ENCODE assay signal across 8 cellular contexts in the genomic region with DNA sequence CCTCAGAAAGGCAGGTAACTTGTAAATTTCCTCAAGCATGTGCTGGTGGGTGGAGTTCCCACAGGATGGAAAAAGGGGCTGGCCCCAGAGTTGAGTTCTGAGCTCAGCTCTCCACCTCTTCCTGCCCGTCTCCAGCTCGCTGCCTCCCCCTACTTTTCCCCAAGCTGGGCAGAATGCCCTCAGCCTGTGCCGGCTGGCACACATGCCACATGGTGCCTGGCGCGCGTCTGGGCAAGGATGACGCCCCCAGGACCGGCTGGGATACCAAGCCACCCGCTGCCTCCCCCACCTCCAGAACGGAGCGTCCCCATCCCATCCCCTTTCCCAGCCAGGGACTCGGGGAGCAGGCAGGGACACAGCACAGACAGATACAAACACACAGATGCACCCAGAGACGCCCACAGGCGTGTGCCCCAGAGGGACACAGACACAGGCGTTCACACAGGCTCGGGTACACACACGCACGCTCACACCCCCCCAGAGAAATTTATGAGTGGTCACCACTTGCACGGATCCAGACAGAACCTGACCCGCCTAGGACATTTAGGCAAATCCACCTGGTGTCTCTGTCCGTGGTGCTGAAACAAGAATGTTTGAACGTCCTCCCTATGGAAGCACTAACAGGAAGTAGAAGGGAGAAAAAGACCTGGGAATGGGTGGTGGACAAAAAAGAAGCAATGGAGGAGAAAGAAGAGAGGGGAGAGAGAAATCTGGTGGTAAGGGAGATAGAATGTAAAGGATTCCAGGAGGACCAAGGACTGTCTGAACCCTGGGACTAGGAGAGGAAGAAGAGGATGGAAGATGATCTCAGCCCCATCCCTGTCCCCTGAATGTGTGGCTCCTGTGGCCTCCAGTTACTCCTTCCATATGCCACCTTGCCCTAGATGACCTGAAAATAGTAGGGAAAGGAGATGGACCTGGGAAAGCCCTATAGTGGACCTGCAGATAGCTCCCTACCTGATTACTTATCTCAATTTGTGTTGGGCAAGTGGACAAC. TPM values are rescaled to one million over a fixed set of nuclear protein-coding genes. Genes with fewer than 3 reads are reported as not detected.
A peak's percentile ranks its signal among the peaks of the same experiment; 100 is the strongest.
DNase-seq lines count a peak whose midpoint lies in the region; ATAC-seq and TF ChIP-seq lines count a peak whose summit lies in the region.

No MANE protein-coding gene starts in this region.

- intact Hi-C loops in lower lobe of right lung (cut with DNase I), result no loop called here
- intact Hi-C loops in ascending aorta (cut with DNase I), result no loop called here

- no peak overlapping the region for H3K27ac ChIP-seq in lower lobe of right lung
- H3K27ac ChIP-seq in ascending aorta, result no peak overlapping the region

- H3K27me3 ChIP-seq in lower lobe of right lung (ENCODE audit: low read depth), result peaks cover 35% of the 10 kb centered on the region
- H3K27me3 ChIP-seq in ascending aorta, result peaks cover 8% of the 10 kb centered on the region

- H3K4me1 ChIP-seq in lower lobe of right lung (no peaks in the 10 kb centered on the region), ascending aorta (no peaks in the 10 kb centered on the region)

- ATAC-seq in lower lobe of right lung (peak; percentile 52 to 63), GM21390 (IDR thresholded peaks at IDR 0.05; ENCODE audit: unreplicated experiment) (no peak), GM21786 (IDR thresholded peaks at IDR 0.05; ENCODE audit: unreplicated experiment) (no peak), HG02571 (IDR thresholded peaks at IDR 0.05; ENCODE audit: unreplicated experiment) (no peak)

- DNase-seq in GM03348 (ENCODE audit: low spot score) (peak; percentile 45), NAMALWA (ENCODE audit: low spot score) (peak; percentile 48), astrocyte of the spinal cord (ENCODE audit: low read depth, low spot score) (peak; percentile 38), lower lobe of right lung (no peak), ascending aorta (ENCODE audit: low spot score in 2 of 2) (no peak)

- H3K9me3 ChIP-seq in lower lobe of right lung, result no peaks in the 10 kb centered on the region
- no peaks in the 10 kb centered on the region for H3K9me3 ChIP-seq in ascending aorta

- in situ Hi-C loops in astrocyte of the spinal cord (cut with HindIII; ENCODE audit: low sequenced_read_pairs), result no loop called here

- no peak overlapping the region for H3K4me3 ChIP-seq in astrocyte of the spinal cord (ENCODE audit: low read depth, low read length)
- H3K4me3 ChIP-seq in lower lobe of right lung, result no peak overlapping the region
- no peak overlapping the region for H3K4me3 ChIP-seq in ascending aorta

- H3K36me3 ChIP-seq in lower lobe of right lung (no peaks in the 10 kb centered on the region), ascending aorta (no peaks in the 10 kb centered on the region)

- no peak for TF ChIP-seq CTCF in astrocyte of the spinal cord (IDR thresholded peaks at IDR 0.05; ENCODE audit: low read depth, low read length)
- TF ChIP-seq CTCF in lower lobe of right lung (IDR thresholded peaks at IDR 0.05), result no peak
- no peak for TF ChIP-seq CTCF in ascending aorta (IDR thresholded peaks at IDR 0.05)

RNA-seq across cellular contexts. Expression of a gene that starts 15.5 kb away (rescaled TPM):
- not detected for total RNA-seq in lower lobe of right lung
- total RNA-seq in ascending aorta, result not detected

RNA-seq across cellular contexts. Expression of a gene that starts 34.5 kb away (rescaled TPM):
- total RNA-seq in lower lobe of right lung (23.9 TPM), ascending aorta (2.4 TPM)

RNA-seq across cellular contexts. Expression of a gene that starts 44.7 kb away (rescaled TPM):
- total RNA-seq in lower lobe of right lung (76.6 TPM), ascending aorta (87.6 TPM)

Comparison
In these comparisons a context has a peak if more than half of its experiments do, and no peak if none do; other contexts are left out.
1. DNase-seq: peak in GM03348 (single experiment), NAMALWA (single experiment) and astrocyte of the spinal cord (single experiment); none in lower lobe of right lung (single experiment) and ascending aorta (0 of 2).
2. ATAC-seq: peak in lower lobe of right lung (2 of 2); none in GM21390 (single experiment), GM21786 (single experiment) and HG02571 (single experiment).